ENCODE assay signal across 8 cellular contexts in genomic region chr6:159819932-159820640, GRCh38. TPM values are rescaled to one million over a fixed set of nuclear protein-coding genes. Genes with fewer than 3 reads are reported as not detected.
DNase-seq lines count a peak whose midpoint lies in the region; ATAC-seq and TF ChIP-seq lines count a peak whose summit lies in the region.

No MANE protein-coding gene starts in this region.

- peaks cover 20% of the 10 kb centered on the region for H3K4me1 ChIP-seq in thymus (ENCODE audit: control insufficient read depth, insufficient read depth, low read length)
- H3K4me1 ChIP-seq in thyroid gland: no peaks in the 10 kb centered on the region
- H3K4me1 ChIP-seq in breast epithelium: no peaks in the 10 kb centered on the region

- TF ChIP-seq POLR2A in thyroid gland (IDR thresholded peaks at IDR 0.05) (no peak), breast epithelium (IDR thresholded peaks at IDR 0.05) (no peak)

- H3K9me3 ChIP-seq in thymus (ENCODE audit: control insufficient read depth) (no peaks in the 10 kb centered on the region), thyroid gland (no peaks in the 10 kb centered on the region), breast epithelium (no peaks in the 10 kb centered on the region)

- H3K36me3 ChIP-seq in thymus (ENCODE audit: control insufficient read depth, insufficient read depth) (no peaks in the 10 kb centered on the region), thyroid gland (no peaks in the 10 kb centered on the region), breast epithelium (no peaks in the 10 kb centered on the region)

- H3K27me3 Mint-ChIP-seq in T-helper 1 cell treated with Interleukin-12 subunit alpha and Interleukin-12 subunit beta and Interleukin-4 antibody, amounts not matched to agents 30 μg/mL and 1 μg/mL, for 36 hours (ENCODE audit: low read depth): no peaks in the 10 kb centered on the region

- H3K27ac ChIP-seq in thymus (ENCODE audit: low read depth): peak overlapping the region; percentile 89
- H3K27ac ChIP-seq in thyroid gland: no peak overlapping the region
- H3K27ac ChIP-seq in breast epithelium: no peak overlapping the region

- H3K4me1 Mint-ChIP-seq in T-helper 1 cell treated with Interleukin-12 subunit alpha and Interleukin-12 subunit beta and Interleukin-4 antibody, amounts not matched to agents 30 μg/mL and 1 μg/mL, for 36 hours (ENCODE audit: low read depth): peaks cover 14% of the 10 kb centered on the region

- no peaks in the 10 kb centered on the region for H3K27me3 ChIP-seq in thymus (ENCODE audit: control insufficient read depth, insufficient read depth)
- H3K27me3 ChIP-seq in thyroid gland: no peaks in the 10 kb centered on the region
- H3K27me3 ChIP-seq in breast epithelium: no peaks in the 10 kb centered on the region

- H3K36me3 Mint-ChIP-seq in T-helper 1 cell treated with Interleukin-12 subunit alpha and Interleukin-12 subunit beta and Interleukin-4 antibody, amounts not matched to agents 30 μg/mL and 1 μg/mL, for 36 hours (ENCODE audit: low read depth): no peaks in the 10 kb centered on the region

- TF ChIP-seq CTCF in thyroid gland (IDR thresholded peaks at IDR 0.05) (no peak), breast epithelium (IDR thresholded peaks at IDR 0.05) (no peak)

- peak; percentile 60 to 61 for ATAC-seq in activated CD4-positive, CD25-positive, alpha-beta regulatory T cell treated with anti-CD3 and anti-CD28 coated beads, Interleukin-2, amount 50 U/mL, for 24 hours

- DNase-seq in activated CD4-positive, CD25-positive, alpha-beta regulatory T cell treated with anti-CD3 and anti-CD28 coated beads, Interleukin-2, amount 50 U/mL, for 72 hours: no peak
- peak; percentile 18 for DNase-seq in germinal center (ENCODE audit: low spot score)
- DNase-seq in thyroid gland: no peak
- DNase-seq in DMS153 treated with DMSO at 0.1 percent for 48 hours (lab: John Stamatoyannopoulos, UW; ENCODE audit: unreplicated experiment): no peak
- no peak for DNase-seq in breast epithelium (ENCODE audit: low spot score in 2 of 2)

- WGBS in thymus: 35% methylated on average over 28 of the region's 28 CpGs
- WGBS in thyroid gland, 2 donors: 61 to 77% methylated on average over 28 of the region's 28 CpGs

- H3K4me3 Mint-ChIP-seq in T-helper 1 cell treated with Interleukin-12 subunit alpha and Interleukin-12 subunit beta and Interleukin-4 antibody, amounts not matched to agents 30 μg/mL and 1 μg/mL, for 36 hours: peak overlapping the region; percentile 76

- H3K4me3 ChIP-seq in thymus (ENCODE audit: low read length): peak overlapping the region; percentile 26
- no peak overlapping the region for H3K4me3 ChIP-seq in thyroid gland (replicated peaks in 1 of 3)
- H3K4me3 ChIP-seq in breast epithelium: no peak overlapping the region

- intact Hi-C loops in thyroid gland (cut with DNase I) (no loop called here), breast epithelium (cut with DNase I; ENCODE audit: low total_unique reads) (no loop called here)

- H3K9me3 Mint-ChIP-seq in T-helper 1 cell treated with Interleukin-12 subunit alpha and Interleukin-12 subunit beta and Interleukin-4 antibody, amounts not matched to agents 30 μg/mL and 1 μg/mL, for 36 hours: no peaks in the 10 kb centered on the region

- peak overlapping the region; percentile 89 for H3K27ac Mint-ChIP-seq in T-helper 1 cell treated with Interleukin-12 subunit alpha and Interleukin-12 subunit beta and Interleukin-4 antibody, amounts not matched to agents 30 μg/mL and 1 μg/mL, for 36 hours

RNA-seq across cellular contexts. Expression of gene PNLDC1, which starts 20.0 kb away (rescaled TPM):
- 0.39 TPM for polyA plus RNA-seq in thymus
- total RNA-seq in thyroid gland (1 to 10 TPM in 1 of 4 donors, not detected in 3; 2.0 TPM), breast epithelium (under 1 TPM in 2 of 3 donors, not detected in 1; 0.29 to 0.66 TPM)

RNA-seq across cellular contexts. Expression of gene MRPL18, which starts 29.8 kb away (rescaled TPM):
- polyA plus RNA-seq in thymus: 85.9 TPM
- total RNA-seq in thyroid gland (10 to 100 TPM; 48.3 to 85.7 (median 54.2) TPM), breast epithelium (10 to 100 TPM; 52.8 to 72.9 (median 68.2) TPM)

RNA-seq across cellular contexts. Expression of gene TCP1, which starts 30.7 kb away (rescaled TPM):
- 141 TPM for polyA plus RNA-seq in thymus
- total RNA-seq in thyroid gland (100 to 1,000 TPM in 3 of 4 donors, 10 to 100 TPM in 1; 93.4 to 139 (median 124) TPM), breast epithelium (100 to 1,000 TPM; 119 to 151 (median 137) TPM)

RNA-seq across cellular contexts. Expression of gene ACAT2, which starts 58.2 kb away (rescaled TPM):
- 18.7 TPM for polyA plus RNA-seq in thymus
- total RNA-seq in thyroid gland: 10 to 100 TPM in 1 of 4 donors, 1 to 10 TPM in 3; 5.6 to 10.4 (median 7.0) TPM
- total RNA-seq in breast epithelium: 10 to 100 TPM in 2 of 3 donors, 1 to 10 TPM in 1; 9.4 to 10.5 (median 10.1) TPM
